In genomic region chr15:74431116-74431515, GRCh38 we compare ENCODE assay signal across 12 cellular contexts. TPM values are rescaled to one million over a fixed set of nuclear protein-coding genes. Genes with fewer than 3 reads are reported as not detected.
A peak's percentile ranks its signal among the peaks of the same experiment; 100 is the strongest.
DNase-seq lines count a peak whose midpoint lies in the region; ATAC-seq and TF ChIP-seq lines count a peak whose summit lies in the region.
"Had no signal": no experiment of that assay in that cellular context is flagged by ENCODE, and none has a peak within 500 bp of the region (broad histone marks: within the 10 kb centered on the region; RNA-seq: fewer than 3 reads in every experiment).

No MANE protein-coding gene starts in this region.

- H3K27me3 Mint-ChIP-seq in naive thymus-derived CD8-positive, alpha-beta T cell = no peaks in the 10 kb centered on the region

- H3K4me1 ChIP-seq in adipocyte (ENCODE audit: control insufficient read depth, insufficient read depth, low read length) = peaks cover 30% of the 10 kb centered on the region
- H3K4me1 ChIP-seq in body of pancreas = peaks cover 21% of the 10 kb centered on the region

- peak overlapping the region; percentile 73 for H3K9ac ChIP-seq in adipocyte (ENCODE audit: low read length)

- no peak for TF ChIP-seq CTCF in AG10803 (conservative IDR thresholded peaks at IDR 0.05; ENCODE audit: low read length)
- TF ChIP-seq CTCF in GM12865 (IDR thresholded peaks at IDR 0.05; ENCODE audit: insufficient read depth, low read depth, low read length, missing control alignments) = no peak
- no peak for TF ChIP-seq CTCF in body of pancreas (IDR thresholded peaks at IDR 0.05)

- H3K9me3 ChIP-seq in adipocyte (ENCODE audit: control insufficient read depth, low read length) (no peaks in the 10 kb centered on the region), body of pancreas (no peaks in the 10 kb centered on the region)
- H3K9me3 ChIP-seq: heart left ventricle had no signal

- H3K4me3 ChIP-seq in AG10803 (ENCODE audit: low read length) = peak overlapping the region; percentile 77
- peak overlapping the region; percentile 91 for H3K4me3 ChIP-seq in GM12865 (ENCODE audit: low read depth, low read length)
- peak overlapping the region; percentile 87 for H3K4me3 ChIP-seq in adipocyte (ENCODE audit: low read length)
- no peak overlapping the region for H3K4me3 ChIP-seq in body of pancreas
- H3K4me3 ChIP-seq: heart left ventricle had no signal

- POLR2A ChIA-PET in naive thymus-derived CD8-positive, alpha-beta T cell (lab: Charles Lee) = interaction anchor here (0.9 to 2.2 kb wide), 3 partner anchors 28 to 46 kb away, joined by 3 to 7 read pairs (median 6); no protein-coding TSS in a partner anchor

- H3K4me1 Mint-ChIP-seq in naive thymus-derived CD8-positive, alpha-beta T cell = peaks cover 19 to 77% (median 55%) of the 10 kb centered on the region in 4 donors

- H3K27me3 ChIP-seq in adipocyte (replicated peaks; ENCODE audit: control insufficient read depth, insufficient read depth, low read length) = no peaks in the 10 kb centered on the region
- H3K27me3 ChIP-seq in body of pancreas = no peaks in the 10 kb centered on the region

- no peak for ATAC-seq in naive thymus-derived CD8-positive, alpha-beta T cell
- ATAC-seq in HG03159 (IDR thresholded peaks at IDR 0.05; ENCODE audit: unreplicated experiment) (no peak), GM21717 (IDR thresholded peaks at IDR 0.05; ENCODE audit: unreplicated experiment) (no peak), body of pancreas (no peak)
- ATAC-seq: heart left ventricle had no signal

- peak overlapping the region in 5 of 10 donors; percentile 5 to 82 (median 55) for H3K4me3 Mint-ChIP-seq in naive thymus-derived CD8-positive, alpha-beta T cell

- no peaks in the 10 kb centered on the region for H3K9me3 Mint-ChIP-seq in naive thymus-derived CD8-positive, alpha-beta T cell

- H3K36me3 ChIP-seq in adipocyte (ENCODE audit: control insufficient read depth, insufficient read depth, low read length, severe bottlenecking) (no peaks in the 10 kb centered on the region), body of pancreas (replicated peaks in 1 of 2; ENCODE audit: insufficient read depth in 1 of 2, low read depth in 2 of 2) (no peaks in the 10 kb centered on the region)
- H3K36me3 ChIP-seq: heart left ventricle had no signal

- TF ChIP-seq POLR2A in body of pancreas (IDR thresholded peaks at IDR 0.05) = no peak

- H3K27ac ChIP-seq in body of pancreas = no peak overlapping the region
- H3K27ac ChIP-seq: heart left ventricle had no signal

- peaks cover 0 to 2% (median 0%) of the 10 kb centered on the region in 3 donors for H3K36me3 Mint-ChIP-seq in naive thymus-derived CD8-positive, alpha-beta T cell

- no peak for DNase-seq in AG10803 (ENCODE audit: low read depth)
- no peak for DNase-seq in GM12865 (ENCODE audit: low read depth)
- no peak for DNase-seq in adipocyte (ENCODE audit: low read depth)
- no peak for DNase-seq in naive thymus-derived CD8-positive, alpha-beta T cell
- DNase-seq in NCI-H748 (lab: John Stamatoyannopoulos, UW; ENCODE audit: unreplicated experiment) = no peak
- DNase-seq in body of pancreas = no peak
- DNase-seq: dermis blood vessel endothelial cell, mesendoderm, NCI-H187 had no signal

- peak overlapping the region in 6 of 10 donors; percentile 24 to 81 (median 66) for H3K27ac Mint-ChIP-seq in naive thymus-derived CD8-positive, alpha-beta T cell

- intact Hi-C loops in body of pancreas (cut with DNase I) = no loop called here

- 89 to 94% methylated on average over 1 of the region's 1 CpG for WGBS in body of pancreas, 2 donors

RNA-seq across cellular contexts. Expression of gene SEMA7A, which starts 2.6 kb away (rescaled TPM):
- 1 to 10 TPM; 3.2 TPM for total RNA-seq in naive thymus-derived CD8-positive, alpha-beta T cell
- 1 to 10 TPM in 1 of 3 donors, under 1 TPM in 2; 0.09 to 1.7 (median 0.20) TPM for polyA plus RNA-seq in naive thymus-derived CD8-positive, alpha-beta T cell
- total RNA-seq in body of pancreas = under 1 TPM; 0.33 to 0.52 TPM

RNA-seq across cellular contexts. Expression of gene UBL7, which starts 29.8 kb away (rescaled TPM):
- 10 to 100 TPM; 49.0 to 54.1 TPM for total RNA-seq in naive thymus-derived CD8-positive, alpha-beta T cell
- 100 to 1,000 TPM; 113 to 151 (median 150) TPM for polyA plus RNA-seq in naive thymus-derived CD8-positive, alpha-beta T cell
- total RNA-seq in body of pancreas = 10 to 100 TPM; 25.7 to 47.2 TPM

Comparison
In these comparisons a context has a peak if more than half of its experiments do, and no peak if none do; other contexts are left out.
1. H3K4me3 ChIP-seq: peak in AG10803 (single experiment), GM12865 (single experiment) and adipocyte (single experiment); none in body of pancreas (0 of 2).